In the genomic region with DNA sequence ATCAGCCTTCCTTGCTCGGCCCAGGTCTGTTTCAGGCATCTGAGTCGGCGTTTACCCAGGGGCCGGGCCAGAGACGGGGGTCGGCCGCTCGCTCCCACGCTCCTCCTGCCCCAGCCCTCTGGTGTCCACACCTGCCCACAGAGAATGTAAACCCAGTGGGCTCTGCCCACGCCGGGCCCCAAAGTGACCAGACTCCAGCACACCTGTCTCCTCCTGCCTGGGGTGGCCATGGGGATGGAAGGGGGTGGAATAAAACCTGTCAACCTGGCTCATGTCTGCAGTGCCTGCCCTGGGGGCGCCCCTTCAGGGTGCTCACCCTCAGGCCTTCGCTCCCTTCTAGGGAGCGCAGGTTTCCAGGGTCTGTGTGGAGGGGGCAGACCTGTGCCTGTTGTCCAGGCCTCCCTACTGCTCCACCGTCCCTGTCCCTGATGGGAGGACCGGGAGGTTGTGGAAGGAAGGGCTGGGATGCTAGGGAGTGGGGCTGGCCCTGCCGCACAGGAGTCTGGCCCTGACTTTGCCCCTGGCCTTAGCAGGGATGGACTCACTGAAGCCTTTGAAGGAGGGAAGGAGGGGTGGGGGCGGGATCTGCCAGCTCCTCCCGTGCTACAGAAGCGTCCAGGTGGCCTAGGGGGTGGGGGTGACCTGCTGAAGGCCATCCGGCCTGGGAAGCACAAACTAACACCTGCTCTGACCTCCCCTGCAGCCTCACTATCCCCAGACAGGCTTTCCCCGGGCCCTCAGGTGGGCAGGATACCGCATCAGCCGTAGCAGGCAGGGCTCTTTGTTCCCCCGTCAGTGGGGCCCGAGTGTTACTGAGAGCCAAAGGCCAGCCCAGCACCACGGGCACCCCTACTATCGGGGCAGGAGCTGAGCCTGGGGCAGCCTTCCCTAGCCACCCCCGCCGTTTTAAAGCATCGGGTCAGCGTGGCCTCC, we compare ENCODE assay signal across 26 cellular contexts. TPM values are rescaled to one million over a fixed set of nuclear protein-coding genes. Genes with fewer than 3 reads are reported as not detected.
A peak's percentile ranks its signal among the peaks of the same experiment; 100 is the strongest.
DNase-seq lines count a peak whose midpoint lies in the region; ATAC-seq and TF ChIP-seq lines count a peak whose summit lies in the region.
"Had no signal": no experiment of that assay in that cellular context is flagged by ENCODE, and none has a peak within 500 bp of the region (broad histone marks: within the 10 kb centered on the region; RNA-seq: fewer than 3 reads in every experiment).

No MANE protein-coding gene starts in this region.

- H4K20me1 ChIP-seq in hepatocyte (ENCODE audit: insufficient read depth, poor library complexity, severe bottlenecking) = no peaks in the 10 kb centered on the region

- TF ChIP-seq CTCF in Calu3 (IDR thresholded peaks at IDR 0.05; ENCODE audit: unreplicated experiment) = no peak
- no peak for TF ChIP-seq CTCF in HEK293 (tag by site-specific recombination; IDR thresholded peaks at IDR 0.05)
- no peak for TF ChIP-seq CTCF in hepatocyte (IDR thresholded peaks at IDR 0.05; ENCODE audit: poor library complexity)
- no peak for TF ChIP-seq CTCF in mucosa of descending colon (IDR thresholded peaks at IDR 0.05)

- 59% methylated on average over 30 of the region's 32 CpGs for WGBS in hepatocyte (ENCODE audit: low lambda C conversion rate, missing lambda C conversion rate)

- H3K4me3 ChIP-seq in HEK293 (ENCODE audit: low read depth, low read length) (no peak overlapping the region), hepatocyte (no peak overlapping the region), mucosa of descending colon (no peak overlapping the region)
- H3K4me3 ChIP-seq: adrenal gland, esophagus squamous epithelium, gastroesophageal sphincter, left ventricle myocardium inferior, psoas muscle, skin epidermis, vagina had no signal

- H3K9me3 Mint-ChIP-seq in Calu3 (ENCODE audit: low read depth, unreplicated experiment) = no peaks in the 10 kb centered on the region
- H3K9me3 Mint-ChIP-seq: activated CD8-positive, alpha-beta T cell treated with anti-CD3 and anti-CD28 coated beads for 36 hours had no signal

- peaks cover 0 to 1% of the 10 kb centered on the region in 2 experiments; a peak in 1 of 3 replicates for H3K36me3 ChIP-seq in HEK293 (ENCODE audit: control insufficient read depth in 2 of 2, insufficient read depth in 1 of 2, low read length in 2 of 2)
- no peaks in the 10 kb centered on the region for H3K36me3 ChIP-seq in hepatocyte (replicated peaks; ENCODE audit: insufficient read depth, low read depth)
- no peaks in the 10 kb centered on the region for H3K36me3 ChIP-seq in mucosa of descending colon (ENCODE audit: low read depth)
- H3K36me3 ChIP-seq: adrenal gland, brain microvascular endothelial cell, esophagus squamous epithelium, gastroesophageal sphincter, left ventricle myocardium inferior, vagina had no signal

- peaks cover 17% of the 10 kb centered on the region for H3K36me3 Mint-ChIP-seq in Calu3 (ENCODE audit: insufficient read depth, unreplicated experiment)
- no peaks in the 10 kb centered on the region for H3K36me3 Mint-ChIP-seq in T-helper 17 cell (ENCODE audit: low read depth)

- no peak overlapping the region for H3K27ac ChIP-seq in HEK293 (ENCODE audit: extremely low read depth, low read depth, low read length)
- peak overlapping the region; percentile 91 for H3K27ac ChIP-seq in hepatocyte
- H3K27ac ChIP-seq: adrenal gland, brain microvascular endothelial cell, esophagus squamous epithelium, gastroesophageal sphincter, left ventricle myocardium inferior, psoas muscle, skin epidermis, vagina had no signal

- H3K79me2 ChIP-seq in hepatocyte = no peaks in the 10 kb centered on the region

- intact Hi-C loops in Calu3 (cut with micrococcal nuclease; ENCODE audit: unreplicated experiment) (loop anchor here (2.0 kb wide), 1 partner anchor 41 kb away; no protein-coding TSS in a partner anchor), mucosa of descending colon (cut with DNase I, micrococcal nuclease) (loop anchor here in 1 of 2 donors (5.0 kb wide), 1 partner anchor 40 kb away; no protein-coding TSS in a partner anchor)

- H3K27ac Mint-ChIP-seq in Calu3 (ENCODE audit: unreplicated experiment) = peak overlapping the region; percentile 87
- H3K27ac Mint-ChIP-seq in T-helper 17 cell = no peak overlapping the region
- H3K27ac Mint-ChIP-seq: activated CD8-positive, alpha-beta T cell treated with anti-CD3 and anti-CD28 coated beads for 36 hours; stimulated activated memory B cell treated with anti-CD40 and anti-IgM and Interleukin-4, amounts not matched to agents 10 μg/mL and 1 μg/mL and 100 μg/mL, for 72 hours had no signal

- H3K4me1 ChIP-seq in HEK293 (ENCODE audit: control insufficient read depth, insufficient read depth, low read length) = no peaks in the 10 kb centered on the region
- H3K4me1 ChIP-seq in hepatocyte (ENCODE audit: insufficient read depth) = peaks cover 28% of the 10 kb centered on the region
- peaks cover 6% of the 10 kb centered on the region for H3K4me1 ChIP-seq in mucosa of descending colon (ENCODE audit: low read depth)
- H3K4me1 ChIP-seq: adrenal gland, psoas muscle had no signal

- peak overlapping the region; percentile 34 for H3K4me3 Mint-ChIP-seq in Calu3 (ENCODE audit: low read depth, unreplicated experiment)
- H3K4me3 Mint-ChIP-seq in T-helper 17 cell = no peak overlapping the region
- H3K4me3 Mint-ChIP-seq: activated CD8-positive, alpha-beta T cell treated with anti-CD3 and anti-CD28 coated beads for 36 hours; stimulated activated memory B cell treated with anti-CD40 and anti-IgM and Interleukin-4, amounts not matched to agents 10 μg/mL and 1 μg/mL and 100 μg/mL, for 72 hours had no signal

- CTCF ChIA-PET in Calu3 (lab: Charles Lee) = no interaction called here
- CTCF ChIA-PET in HEK293 (lab: Yijun Ruan, JAX) = interaction anchor here (0.6 to 1.7 kb wide), 8 partner anchors 10 to 1774 kb away, joined by 3 to 6 read pairs (median 4); no protein-coding TSS in a partner anchor

- H3K4me1 Mint-ChIP-seq in Calu3 (ENCODE audit: low read depth, unreplicated experiment) (peaks cover 31% of the 10 kb centered on the region), T-helper 17 cell (no peaks in the 10 kb centered on the region)

- DNase-seq in Calu3 (no peak), hepatocyte (ENCODE audit: low spot score) (peak; percentile 49), mucosa of descending colon (peak in 1 of 3 donors; percentile 54), NCI-H524 treated with DMSO at 0.1 percent for 48 hours (lab: John Stamatoyannopoulos, UW) (no peak), cortex of kidney (lab: John Stamatoyannopoulos, UW) (no peak), DMS153 (lab: John Stamatoyannopoulos, UW) (no peak), T-helper 17 cell (no peak)
- DNase-seq: activated CD8-positive, alpha-beta T cell treated with anti-CD3 and anti-CD28 coated beads for 36 hours; activated naive CD4-positive, alpha-beta T cell; activated T-cell treated with anti-CD3 and anti-CD28 coated beads, Interleukin-2, amount 50 U/mL, for 1 hour; adrenal gland; brain microvascular endothelial cell; C1 segment of cervical spinal cord; esophagus squamous epithelium; Karpas-422; left ventricle myocardium inferior; NCI-H2029 treated with DMSO at 0.1 percent for 48 hours; NK-92 treated with Interleukin-12 subunit alpha and Interleukin-12 subunit beta, amount 100 ng/mL, for 24 hours; psoas muscle; RPMI8226; stimulated activated CD4-positive, alpha-beta T cell treated with anti-CD3 and anti-CD28 coated beads, Interleukin-2, amount 100 ng/mL, for 24 hours had no signal

- H2AFZ ChIP-seq in hepatocyte = no peak overlapping the region

- H3K27me3 Mint-ChIP-seq in Calu3 (ENCODE audit: unreplicated experiment) (no peaks in the 10 kb centered on the region), T-helper 17 cell (no peaks in the 10 kb centered on the region)
- H3K27me3 Mint-ChIP-seq: activated CD8-positive, alpha-beta T cell treated with anti-CD3 and anti-CD28 coated beads for 36 hours had no signal

- H3K9me3 ChIP-seq in HEK293 (ENCODE audit: control insufficient read depth, insufficient read depth, low read depth, low read length) = no peaks in the 10 kb centered on the region
- H3K9me3 ChIP-seq in hepatocyte (ENCODE audit: low read depth) = no peaks in the 10 kb centered on the region
- H3K9me3 ChIP-seq in mucosa of descending colon = no peaks in the 10 kb centered on the region
- H3K9me3 ChIP-seq in T-helper 17 cell (ENCODE audit: control insufficient read depth, low read length, poor library complexity, severe bottlenecking) = no peaks in the 10 kb centered on the region
- H3K9me3 ChIP-seq: adrenal gland, esophagus squamous epithelium, gastroesophageal sphincter, left ventricle myocardium inferior, psoas muscle, vagina had no signal

- POLR2A ChIA-PET in HEK293 (lab: Yijun Ruan, JAX) = no interaction called here

- peak; percentile 4 for ATAC-seq in mucosa of descending colon
- no peak for ATAC-seq in T-helper 17 cell
- ATAC-seq: activated CD8-positive, alpha-beta T cell treated with anti-CD3 and anti-CD28 coated beads for 36 hours; gastroesophageal sphincter; psoas muscle; stimulated activated memory B cell treated with anti-CD40 and anti-IgM and Interleukin-4, amounts not matched to agents 10 μg/mL and 1 μg/mL and 100 μg/mL, for 72 hours had no signal

- H3K9me2 ChIP-seq in hepatocyte (replicated peaks; ENCODE audit: insufficient read depth) = no peaks in the 10 kb centered on the region

- BruUV-seq in Calu3 (replicated peaks; lab: Mats Ljungman, UMichigan) = TSS peak; percentile 97

- no peaks in the 10 kb centered on the region for H3K27me3 ChIP-seq in hepatocyte
- H3K27me3 ChIP-seq: brain microvascular endothelial cell, vagina had no signal

- peak overlapping the region; percentile 52 for H3K4me2 ChIP-seq in hepatocyte

TF ChIP-seq in HEK293, 187 proteins besides CTCF, POLR2A, EP300 and RAD21:
- TF ChIP-seq ZFHX2 (tag by site-specific recombination; conservative IDR thresholded peaks at IDR 0.05) (no peak), EGR2 (tag by site-specific recombination; IDR thresholded peaks at IDR 0.05; ENCODE audit: low read depth) (peak; percentile 58; the same call in 1 of the 2 replicates), MYNN (tag by site-specific recombination; IDR thresholded peaks at IDR 0.05; ENCODE audit: borderline replicate concordance) (no peak), KLF7 (tag by site-specific recombination; IDR thresholded peaks at IDR 0.05; ENCODE audit: borderline replicate concordance) (no peak), GFI1B (tag by site-specific recombination; IDR thresholded peaks at IDR 0.05) (no peak)

RNA-seq across cellular contexts. Expression of a gene that starts 14.7 kb away (rescaled TPM):
- 124 and 127 TPM in 2 replicates for total RNA-seq in Calu3 (2022)
- total RNA-seq in hepatocyte = 24.0 and 25.2 TPM in 2 replicates
- polyA plus RNA-seq in hepatocyte = 50.4 and 62.8 TPM in 2 replicates
- total RNA-seq in mucosa of descending colon = 10 to 100 TPM; 25.0 to 74.6 (median 43.7) TPM
- total RNA-seq in T-helper 17 cell = 1 to 10 TPM; 4.7 to 7.1 TPM
- total RNA-seq: left ventricle myocardium inferior had no signal
- polyA plus RNA-seq: psoas muscle had no signal

RNA-seq across cellular contexts. Expression of a gene that starts 35.7 kb away (rescaled TPM):
- total RNA-seq in Calu3 (2022) (12.5 and 14.1 TPM in 2 replicates), hepatocyte (44.2 and 65.1 TPM in 2 replicates), mucosa of descending colon (10 to 100 TPM; 21.8 to 46.2 (median 35.1) TPM), T-helper 17 cell (10 to 100 TPM; 51.8 to 52.2 TPM)
- polyA plus RNA-seq in hepatocyte = 84.9 and 91.2 TPM in 2 replicates
